Comparison of ENCODE assay signal across 8 cellular contexts in the genomic region with DNA sequence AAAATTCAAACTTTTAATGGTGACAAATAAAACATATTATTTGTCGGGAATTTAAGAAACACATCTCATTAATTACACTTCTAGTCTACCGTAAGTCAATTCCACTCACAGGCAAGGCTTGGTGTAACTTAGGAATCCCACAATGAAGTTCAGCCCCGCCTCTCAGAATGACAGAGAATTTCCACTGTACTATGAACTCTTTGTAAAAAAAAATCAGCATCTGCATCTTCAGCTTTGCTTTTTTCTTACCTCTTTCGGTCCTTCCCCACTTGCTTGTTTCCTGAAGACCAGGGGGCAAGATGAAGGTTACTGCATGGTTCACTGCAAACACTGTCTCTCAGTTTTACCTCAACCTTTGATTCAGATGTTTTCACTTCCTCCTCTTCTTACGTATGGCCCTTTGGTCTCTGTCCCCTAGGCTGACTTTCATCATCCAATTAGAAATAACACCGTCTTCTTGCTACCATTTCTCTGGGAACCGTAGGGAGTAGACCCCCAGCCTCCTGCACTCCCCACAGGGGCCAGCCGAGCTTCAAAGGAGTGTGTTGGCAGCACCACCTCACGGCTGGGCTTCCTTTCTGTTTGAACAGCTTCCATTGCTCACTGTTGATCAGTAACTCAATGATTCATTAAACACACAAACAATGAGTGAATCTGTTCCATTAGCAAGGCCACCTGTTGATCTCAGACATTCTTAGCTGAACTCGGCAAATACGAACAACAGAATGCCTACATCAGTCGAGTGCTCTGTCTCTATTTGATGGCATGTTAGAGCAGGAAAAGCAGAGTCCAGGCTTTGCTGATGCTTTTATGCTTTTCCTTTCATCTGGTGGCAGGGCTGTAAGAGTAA.
DNase-seq lines count a peak whose midpoint lies in the region; ATAC-seq and TF ChIP-seq lines count a peak whose summit lies in the region.

No MANE protein-coding gene starts in this region.

- no peaks in the 10 kb centered on the region for H3K36me3 ChIP-seq in CD8-positive, alpha-beta T cell (ENCODE audit: insufficient read depth, low read length)
- H3K36me3 ChIP-seq in osteoblast (ENCODE audit: insufficient read depth, low read length) = no peaks in the 10 kb centered on the region

- intact Hi-C loops in CD8-positive, alpha-beta T cell (cut with DNase I, micrococcal nuclease) = no loop called here

- DNase-seq in GM10248 (ENCODE audit: extremely low spot score) (peak; percentile 81), HK-2 (ENCODE audit: unreplicated experiment) (peak; percentile 37), T1000 (lab: John Stamatoyannopoulos, UW) (peak; percentile 45), myocyte (ENCODE audit: low read depth) (peak; percentile 48), osteoblast (ENCODE audit: insufficient read length, low spot score, missing footprints) (no peak)
- DNase-seq in CD8-positive, alpha-beta T cell = no peak
- no peak for DNase-seq in effector CD8-positive, alpha-beta T cell (lab: John Stamatoyannopoulos, UW)

- H3K4me3 Mint-ChIP-seq in CD8-positive, alpha-beta T cell = no peak overlapping the region

- H3K27ac Mint-ChIP-seq in CD8-positive, alpha-beta T cell = no peak overlapping the region

- ATAC-seq in GM21515 (IDR thresholded peaks at IDR 0.05; ENCODE audit: unreplicated experiment) = peak; percentile 97
- no peak for ATAC-seq in CD8-positive, alpha-beta T cell

- no peaks in the 10 kb centered on the region for H3K79me2 ChIP-seq in osteoblast (ENCODE audit: insufficient read depth, low read length)

- no peaks in the 10 kb centered on the region for H3K27me3 ChIP-seq in CD8-positive, alpha-beta T cell (ENCODE audit: insufficient read depth, low read length)
- H3K27me3 ChIP-seq in osteoblast (ENCODE audit: insufficient read depth, low read length) = peaks cover 6% of the 10 kb centered on the region

- POLR2A ChIA-PET in GM10248 (lab: Yijun Ruan, JAX) = interaction anchor here (0.7 to 1.3 kb wide), 4 partner anchors 44 to 340 kb away, joined by 3 to 4 read pairs (median 3); no protein-coding TSS in a partner anchor
- POLR2A ChIA-PET in CD8-positive, alpha-beta T cell (lab: Charles Lee) = interaction anchor here (0.9 kb wide), 1 partner anchor 16 kb away, joined by 3 read pairs; no protein-coding TSS in a partner anchor

- H2AFZ ChIP-seq in osteoblast (ENCODE audit: low read length) = no peak overlapping the region

- CTCF ChIA-PET in GM10248 (lab: Yijun Ruan, JAX) = interaction anchor here (0.6 to 4.1 kb wide), 10 partner anchors 10 to 271 kb away, joined by 3 to 22 read pairs (median 4); no protein-coding TSS in a partner anchor
- CTCF ChIA-PET in CD8-positive, alpha-beta T cell (lab: Charles Lee) = interaction anchor here (0.6 kb wide), 1 partner anchor 12 kb away, joined by 4 read pairs; no protein-coding TSS in a partner anchor

- no peaks in the 10 kb centered on the region for H3K36me3 Mint-ChIP-seq in CD8-positive, alpha-beta T cell

- H3K4me3 ChIP-seq in CD8-positive, alpha-beta T cell (ENCODE audit: low read depth, low read length) = no peak overlapping the region
- H3K4me3 ChIP-seq in osteoblast (ENCODE audit: insufficient read depth, low read length) = no peak overlapping the region

- H3K9me3 Mint-ChIP-seq in CD8-positive, alpha-beta T cell = peaks cover 5% of the 10 kb centered on the region

- H3K4me2 ChIP-seq in osteoblast (ENCODE audit: insufficient read depth, low read length) = no peak overlapping the region

- no peak for TF ChIP-seq CTCF in GM10248 (IDR thresholded peaks at IDR 0.05; ENCODE audit: control extremely low read depth, extremely low read depth, low read depth, missing control alignments)
- no peak for TF ChIP-seq CTCF in CD8-positive, alpha-beta T cell (IDR thresholded peaks at IDR 0.05)
- no peak for TF ChIP-seq CTCF in osteoblast (IDR thresholded peaks at IDR 0.05; ENCODE audit: extremely low read depth, low read depth, low read length)

- no peaks in the 10 kb centered on the region for H3K4me1 Mint-ChIP-seq in CD8-positive, alpha-beta T cell (ENCODE audit: low read depth)

- no peaks in the 10 kb centered on the region for H3K9me3 ChIP-seq in CD8-positive, alpha-beta T cell (ENCODE audit: low read length)
- no peaks in the 10 kb centered on the region for H3K9me3 ChIP-seq in osteoblast (ENCODE audit: low read depth, low read length)

- no peaks in the 10 kb centered on the region for H4K20me1 ChIP-seq in osteoblast (ENCODE audit: insufficient read depth, low read length)

- H3K27me3 Mint-ChIP-seq in CD8-positive, alpha-beta T cell (ENCODE audit: low read depth) = no peaks in the 10 kb centered on the region

- H3K27ac ChIP-seq in CD8-positive, alpha-beta T cell (ENCODE audit: low read depth, low read length) = no peak overlapping the region
- H3K27ac ChIP-seq in osteoblast (ENCODE audit: low read depth, low read length) = no peak overlapping the region

- H3K4me1 ChIP-seq in CD8-positive, alpha-beta T cell (ENCODE audit: insufficient read depth, low read length) = no peaks in the 10 kb centered on the region
- H3K4me1 ChIP-seq in osteoblast (ENCODE audit: insufficient read depth, low read length) = no peaks in the 10 kb centered on the region

Comparison
In these comparisons a context has a peak if more than half of its experiments do, and no peak if none do; other contexts are left out.
1. DNase-seq: peak in GM10248 (single experiment), HK-2 (single experiment), T1000 (single experiment) and myocyte (single experiment); none in CD8-positive, alpha-beta T cell (0 of 7), osteoblast (single experiment) and effector CD8-positive, alpha-beta T cell (single experiment).